Comparison of ENCODE assay signal across 23 cellular contexts in the genomic region with DNA sequence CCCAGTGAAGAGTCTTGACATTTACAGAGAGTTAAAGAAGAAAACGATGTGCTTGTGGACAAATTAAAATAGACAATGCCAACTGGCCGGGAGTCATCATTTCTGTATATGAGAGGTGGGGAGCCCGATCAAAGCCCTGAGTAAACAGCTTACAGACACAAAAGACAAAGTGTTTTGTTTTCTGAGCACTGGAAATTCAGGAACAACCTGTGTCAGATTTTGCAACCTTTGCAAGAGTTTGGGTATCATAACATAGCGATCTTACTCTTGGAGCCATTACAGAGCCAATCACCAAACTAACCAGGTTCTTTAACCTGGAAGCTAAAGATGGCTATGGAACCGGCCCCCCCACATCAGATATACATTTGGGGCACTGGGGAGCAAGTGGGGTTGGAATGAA.
"Had no signal": no experiment of that assay in that cellular context is flagged by ENCODE, and none has a peak within 500 bp of the region (broad histone marks: within the 10 kb centered on the region; RNA-seq: fewer than 3 reads in every experiment).

No MANE protein-coding gene starts in this region.

- H3K27ac ChIP-seq: adrenal gland, cardiac muscle cell, lower lobe of right lung, spleen, thoracic aorta, upper lobe of right lung had no signal

- DNase-seq: activated CD4-positive, alpha-beta T cell treated with anti-CD3 and anti-CD28 coated beads, Interleukin-2, amount 10 ng/mL, durations not matched to agents 24 days and 14 days; activated CD4-positive, CD25-positive, alpha-beta regulatory T cell; activated CD8-positive, alpha-beta T cell treated with anti-CD3 and anti-CD28 coated beads for 36 hours; activated effector memory CD4-positive, alpha-beta T cell treated with anti-CD3 and anti-CD28 coated beads, Interleukin-2, amount 50 U/mL, for 16 hours; activated T-cell treated with anti-CD3 and anti-CD28 coated beads, Interleukin-2, amount 50 U/mL, for 48 hours; adrenal gland; effector CD8-positive, alpha-beta T cell; foreskin fibroblast; hypothalamus; islet precursor cell; lower lobe of right lung; nucleus accumbens; retina; spleen; stimulated activated CD4-positive, alpha-beta T cell treated with anti-CD3 and anti-CD28 coated beads, Interleukin-4, amount 100 ng/mL, for 4 hours; T-helper 9 cell; upper lobe of right lung had no signal

- H3K4me3 Mint-ChIP-seq: activated CD4-positive, alpha-beta T cell treated with anti-CD3 and anti-CD28 coated beads, Interleukin-2, amount 10 ng/mL, durations not matched to agents 24 days and 14 days; activated CD8-positive, alpha-beta T cell treated with anti-CD3 and anti-CD28 coated beads for 36 hours; dendritic cell treated with granulocyte-macrophage colony-stimulating factor and Interleukin-4, amounts not matched to agents 40 ng/mL and 50 ng/mL, for 4 days; nephron; stimulated activated memory B cell treated with anti-CD40 and anti-IgM and Interleukin-4, amounts not matched to agents 10 μg/mL and 1 μg/mL and 100 μg/mL, for 72 hours had no signal

- H3K4me1 ChIP-seq: adrenal gland, lower lobe of right lung, spleen, upper lobe of right lung had no signal

- ATAC-seq: activated CD8-positive, alpha-beta T cell treated with anti-CD3 and anti-CD28 coated beads for 36 hours; activated naive CD4-positive, alpha-beta T cell treated with anti-CD3 and anti-CD28 coated beads, Interleukin-2, amount 50 U/mL, for 72 hours; lower lobe of right lung; stimulated activated memory B cell treated with anti-CD40 and anti-IgM and Interleukin-4, amounts not matched to agents 10 μg/mL and 1 μg/mL and 100 μg/mL, for 72 hours; upper lobe of right lung had no signal

- H3K4me3 ChIP-seq: adrenal gland, cardiac muscle cell, lower lobe of right lung, spleen, thoracic aorta, upper lobe of right lung had no signal

- H3K36me3 ChIP-seq: adrenal gland, cardiac muscle cell, lower lobe of right lung, spleen, thoracic aorta, upper lobe of right lung had no signal

- H3K27ac Mint-ChIP-seq: activated CD4-positive, alpha-beta T cell treated with anti-CD3 and anti-CD28 coated beads, Interleukin-2, amount 10 ng/mL, durations not matched to agents 24 days and 14 days; activated CD8-positive, alpha-beta T cell treated with anti-CD3 and anti-CD28 coated beads for 36 hours; activated naive CD4-positive, alpha-beta T cell treated with anti-CD3 and anti-CD28 coated beads, Interleukin-2, amount 50 U/mL, for 72 hours; dendritic cell treated with granulocyte-macrophage colony-stimulating factor and Interleukin-4, amounts not matched to agents 40 ng/mL and 50 ng/mL, for 4 days; stimulated activated memory B cell treated with anti-CD40 and anti-IgM and Interleukin-4, amounts not matched to agents 10 μg/mL and 1 μg/mL and 100 μg/mL, for 72 hours had no signal

- H3K4me1 Mint-ChIP-seq: stimulated activated memory B cell treated with anti-CD40 and anti-IgM and Interleukin-4, amounts not matched to agents 10 μg/mL and 1 μg/mL and 100 μg/mL, for 72 hours had no signal

- H3K27me3 ChIP-seq: adrenal gland, cardiac muscle cell, upper lobe of right lung had no signal

- H3K9me3 ChIP-seq: adrenal gland, lower lobe of right lung, spleen, thoracic aorta, upper lobe of right lung had no signal

- H3K36me3 Mint-ChIP-seq: activated naive CD4-positive, alpha-beta T cell treated with anti-CD3 and anti-CD28 coated beads, Interleukin-2, amount 50 U/mL, for 72 hours; stimulated activated memory B cell treated with anti-CD40 and anti-IgM and Interleukin-4, amounts not matched to agents 10 μg/mL and 1 μg/mL and 100 μg/mL, for 72 hours had no signal

- H3K9me3 Mint-ChIP-seq: activated CD4-positive, alpha-beta T cell treated with anti-CD3 and anti-CD28 coated beads, Interleukin-2, amount 10 ng/mL, durations not matched to agents 24 days and 14 days; activated CD8-positive, alpha-beta T cell treated with anti-CD3 and anti-CD28 coated beads for 36 hours; dendritic cell treated with granulocyte-macrophage colony-stimulating factor and Interleukin-4, amounts not matched to agents 40 ng/mL and 50 ng/mL, for 4 days; nephron; stimulated activated memory B cell treated with anti-CD40 and anti-IgM and Interleukin-4, amounts not matched to agents 10 μg/mL and 1 μg/mL and 100 μg/mL, for 72 hours had no signal
